21 cellular contexts compared by ENCODE assay signal in genomic region chr7:103680161-103681144, GRCh38.
DNase-seq lines count a peak whose midpoint lies in the region; ATAC-seq, FAIRE-seq and TF ChIP-seq lines count a peak whose summit lies in the region.
"Had no signal": no experiment of that assay in that cellular context is flagged by ENCODE, and none has a peak within 500 bp of the region (broad histone marks: within the 10 kb centered on the region; RNA-seq: fewer than 3 reads in every experiment).

No MANE protein-coding gene starts in this region.

- TF ChIP-seq CTCF in IMR-90 (conservative IDR thresholded peaks at IDR 0.05; ENCODE audit: low read depth, low read length) (no peak), K562 (IDR thresholded peaks at IDR 0.05 in 2 of 3, conservative IDR thresholded peaks at IDR 0.05 in 1 of 3; ENCODE audit: insufficient read depth in 2 of 3, low read depth in 1 of 3, low read length in 3 of 3) (no peak), neural crest cell (conservative IDR thresholded peaks at IDR 0.05) (no peak)

- peaks cover 4% of the 10 kb centered on the region for H3K9me3 Mint-ChIP-seq in neural crest cell

- no peak for TF ChIP-seq EP300 in K562 (IDR thresholded peaks at IDR 0.05; ENCODE audit: low read length)

- no peak overlapping the region for H3K9ac ChIP-seq in IMR-90 (ENCODE audit: low read depth, low read length)
- peak overlapping the region in 1 of 2 experiments; percentile 56; a peak in 2 of 4 replicates for H3K9ac ChIP-seq in K562 (ENCODE audit: insufficient read depth in 1 of 2, low read depth in 2 of 2, low read length in 2 of 2)

- peak overlapping the region; percentile 86 for H3K14ac ChIP-seq in IMR-90 (replicated peaks; ENCODE audit: low read depth, low read length)

- intact Hi-C loops in IMR-90 (cut with micrococcal nuclease): no loop called here
- intact Hi-C loops in K562 (cut with micrococcal nuclease): no loop called here

- dilution Hi-C loops in IMR-90 (cut with HindIII; ENCODE audit: low sequenced_read_pairs, unreplicated experiment): no loop called here

- H3K4me3 Mint-ChIP-seq in neural crest cell: no peak overlapping the region
- H3K4me3 Mint-ChIP-seq: activated naive CD8-positive, alpha-beta T cell treated with anti-CD3 and anti-CD28 coated beads for 36 hours; nephron had no signal

- BruUV-seq in IMR-90 (replicated peaks; lab: Mats Ljungman, UMichigan) (no TSS peak), K562 (replicated peaks; lab: Mats Ljungman, UMichigan) (no TSS peak)

- H3K27me3 Mint-ChIP-seq in neural crest cell (ENCODE audit: low read depth): peaks cover 2% of the 10 kb centered on the region

- no peak overlapping the region for H3K27ac ChIP-seq in IMR-90 (ENCODE audit: insufficient read depth, low read length)
- peak overlapping the region; percentile 51; the same call in 2 of the 3 replicates for H3K27ac ChIP-seq in K562 (ENCODE audit: extremely low read depth, low read depth, low read length)
- H3K27ac ChIP-seq: skin epidermis, stomach had no signal

- peak overlapping the region; percentile 40; the same call in 1 of the 2 replicates for H3K4ac ChIP-seq in IMR-90 (ENCODE audit: low read depth, low read length)

- H3K9me3 ChIP-seq in IMR-90 (ENCODE audit: control insufficient read depth, insufficient read depth, low read length) (no peaks in the 10 kb centered on the region), K562 (replicated peaks; ENCODE audit: control insufficient read depth, insufficient read depth, low read depth, low read length) (no peaks in the 10 kb centered on the region)
- H3K9me3 ChIP-seq: stomach had no signal

- no peak for TF ChIP-seq RAD21 in IMR-90 (IDR thresholded peaks at IDR 0.05; ENCODE audit: low read length)
- no peak for TF ChIP-seq RAD21 in K562 (CRISPR knock-in tag; conservative IDR thresholded peaks at IDR 0.05 in 1 of 2, IDR thresholded peaks at IDR 0.05 in 1 of 2)

- peak overlapping the region; percentile 42; the same call in 1 of the 2 replicates for H4K5ac ChIP-seq in IMR-90 (ENCODE audit: low read depth, low read length)

- H3K4me1 Mint-ChIP-seq in neural crest cell: peaks cover 19% of the 10 kb centered on the region
- H3K4me1 Mint-ChIP-seq: activated naive CD8-positive, alpha-beta T cell treated with anti-CD3 and anti-CD28 coated beads for 36 hours; nephron had no signal

- peak overlapping the region; percentile 87 for H2BK5ac ChIP-seq in IMR-90 (ENCODE audit: low read depth, low read length, poor library complexity, severe bottlenecking)

- no peaks in the 10 kb centered on the region for H3K79me2 ChIP-seq in K562 (ENCODE audit: control insufficient read depth, insufficient read depth, low read length)

- H3K36me3 ChIP-seq in IMR-90 (ENCODE audit: control insufficient read depth, insufficient read depth, low read length): no peaks in the 10 kb centered on the region
- H3K36me3 ChIP-seq in K562 (ENCODE audit: control insufficient read depth, insufficient read depth, low read length): no peaks in the 10 kb centered on the region
- H3K36me3 ChIP-seq: stomach had no signal

- no peak overlapping the region; the same call in 1 of the 2 replicates for H4K91ac ChIP-seq in IMR-90 (ENCODE audit: insufficient read depth, low read depth, low read length)

- H4K8ac ChIP-seq in IMR-90 (ENCODE audit: low read depth in 2 of 2, low read length in 2 of 2): peak overlapping the region in 1 of 2 experiments; percentile 73; a peak in 2 of 4 replicates

- H3K4me3 ChIP-seq in IMR-90 (ENCODE audit: insufficient read depth, low read depth, low read length): no peak overlapping the region
- no peak overlapping the region for H3K4me3 ChIP-seq in K562
- H3K4me3 ChIP-seq: skin epidermis, stomach had no signal

- H4K20me1 ChIP-seq in IMR-90 (ENCODE audit: insufficient read depth, low read length) (no peaks in the 10 kb centered on the region), K562 (replicated peaks; ENCODE audit: control insufficient read depth, insufficient read depth, low read length) (no peaks in the 10 kb centered on the region)

- no peak overlapping the region for H3K23ac ChIP-seq in IMR-90 (ENCODE audit: low read depth, low read length)

- H3K56ac ChIP-seq in IMR-90 (ENCODE audit: extremely low read depth, insufficient read depth, low read length): no peak overlapping the region

- peak overlapping the region; percentile 73 for H2AK9ac ChIP-seq in IMR-90 (replicated peaks; ENCODE audit: low read depth, low read length, poor library complexity)

- peak overlapping the region; percentile 74; the same call in 1 of the 2 replicates for H2BK20ac ChIP-seq in IMR-90 (ENCODE audit: low read depth, low read length)

- H2AFZ ChIP-seq in IMR-90 (replicated peaks; ENCODE audit: low read length, poor library complexity): peak overlapping the region; percentile 67
- H2AFZ ChIP-seq in K562 (ENCODE audit: low read depth, low read length): peak overlapping the region; percentile 75

- peak overlapping the region; percentile 60; the same call in 1 of the 3 replicates for H2BK15ac ChIP-seq in IMR-90 (ENCODE audit: low read depth, low read length)

- TF ChIP-seq POLR2A in IMR-90 (IDR thresholded peaks at IDR 0.05; ENCODE audit: low read depth, low read length) (no peak), K562 (conservative IDR thresholded peaks at IDR 0.05) (no peak)

- DNase-seq in EH (ENCODE audit: low read depth) (peak; percentile 38), IMR-90 (no peak), K562 (ENCODE audit: extremely low read depth in 1 of 4, low spot score in 3 of 4) (peak in 3 of 4 experiments; percentile 20 to 82 (median 61)), neural crest cell (ENCODE audit: low read depth, low spot score) (peak; percentile 25), NCI-H774 (lab: John Stamatoyannopoulos, UW) (no peak), KBM-7 (no peak)
- DNase-seq in activated CD8-positive, alpha-beta memory T cell treated with anti-CD3 and anti-CD28 coated beads, Interleukin-2, amount 50 U/mL, for 4 hours: no peak
- DNase-seq: activated CD4-positive, alpha-beta T cell treated with anti-CD3 and anti-CD28 coated beads for 4 hours; activated naive CD8-positive, alpha-beta T cell treated with anti-CD3 and anti-CD28 coated beads for 36 hours; AML-193; DND-41; effector CD8-positive, alpha-beta T cell; midbrain; MM.1S; NCI-H2227 treated with DMSO at 0.1 percent for 48 hours; stimulated activated CD4-positive, alpha-beta T cell treated with anti-CD3 and anti-CD28 coated beads, Interleukin-2, amount 100 ng/mL, for 48 hours; stomach; trophoblast cell had no signal

- CTCF ChIA-PET in IMR-90 (lab: Yijun Ruan, JAX) (interaction anchor here (0.6 kb wide), 1 partner anchor 106 kb away, joined by 3 read pairs; no protein-coding TSS in a partner anchor), K562 (lab: Yijun Ruan, JAX; ENCODE audit: low intra/inter-chr PET ratio) (no interaction called here)

- in situ Hi-C loops in IMR-90 (cut with MboI; ENCODE audit: low sequenced_read_pairs): no loop called here
- in situ Hi-C loops in K562 (cut with MboI): no loop called here
- in situ Hi-C loops in KBM-7 (cut with MboI; ENCODE audit: low pct_unique_long_range_greater_than_20kb, low sequenced_read_pairs): no loop called here

- H3K4me1 ChIP-seq in IMR-90 (ENCODE audit: control insufficient read depth, insufficient read depth, low read length) (peaks cover 3% of the 10 kb centered on the region; the same call in 1 of the 2 replicates), K562 (replicated peaks in 1 of 2; ENCODE audit: control insufficient read depth in 2 of 2, insufficient read depth in 2 of 2, low read length in 2 of 2) (peaks cover 4 to 13% of the 10 kb centered on the region in 2 experiments; a peak in 4 of 5 replicates)
- H3K4me1 ChIP-seq: stomach had no signal

- peak; percentile 91 for FAIRE-seq in K562 (lab: Jason Lieb, UNC)

- H3K36me3 Mint-ChIP-seq in neural crest cell (ENCODE audit: low read depth): no peaks in the 10 kb centered on the region
- H3K36me3 Mint-ChIP-seq: activated naive CD8-positive, alpha-beta T cell treated with anti-CD3 and anti-CD28 coated beads for 36 hours had no signal

- no peaks in the 10 kb centered on the region for H3K27me3 ChIP-seq in IMR-90 (ENCODE audit: control insufficient read depth, insufficient read depth, low read length)
- no peaks in the 10 kb centered on the region for H3K27me3 ChIP-seq in K562 (ENCODE audit: control insufficient read depth in 2 of 2, insufficient read depth in 2 of 2, low read length in 2 of 2)
- H3K27me3 ChIP-seq: stomach had no signal

- peak overlapping the region; percentile 27; the same call in 1 of the 2 replicates for H2BK120ac ChIP-seq in IMR-90 (ENCODE audit: low read depth, low read length)

- H3K18ac ChIP-seq in IMR-90 (ENCODE audit: low read depth, low read length): peak overlapping the region; percentile 80; the same call in 1 of the 2 replicates

- H3K9me1 ChIP-seq in IMR-90 (ENCODE audit: insufficient read depth, low read length) (no peaks in the 10 kb centered on the region; the same call in 1 of the 2 replicates), K562 (ENCODE audit: control insufficient read depth, insufficient read depth, low read length) (no peaks in the 10 kb centered on the region)

- H3K4me2 ChIP-seq in IMR-90 (ENCODE audit: low read depth, low read length) (no peak overlapping the region), K562 (ENCODE audit: insufficient read depth, low read length) (0 out of 2 replicates have a peak overlapping the region, but pooled peaks have one; percentile 26)

- ATAC-seq in IMR-90 (ENCODE audit: low read depth): no peak; the same call in 1 of the 2 replicates
- peak; percentile 99 for ATAC-seq in K562
- ATAC-seq: esophagus mucosa had no signal

- 60% methylated on average over 2 of the region's 6 CpGs; no CpG with 5 or more reads in 1 of the 2 experiments for WGBS in IMR-90 (ENCODE audit: extremely low coverage in 2 of 2, insufficient read length in 1 of 2), 2 experiments
- 22% methylated on average over 6 of the region's 6 CpGs for WGBS in K562 (ENCODE audit: insufficient coverage, low coverage, missing lambda C conversion rate)

- H3K79me1 ChIP-seq in IMR-90 (ENCODE audit: low read depth in 1 of 2, low read length in 2 of 2): no peaks in the 10 kb centered on the region

- 0 out of 2 replicates have a peak overlapping the region, but pooled peaks have one; percentile 3 for H2AK5ac ChIP-seq in IMR-90 (ENCODE audit: low read depth, low read length)

- POLR2A ChIA-PET in IMR-90 (lab: Charles Lee; ENCODE audit: unreplicated experiment) (no interaction called here), K562 (lab: Yijun Ruan, JAX) (interaction anchor here (0.9 to 1.8 kb wide), 3 partner anchors 9 to 17 kb away, joined by 4 to 10 read pairs (median 5); no protein-coding TSS in a partner anchor)

- H3K27ac Mint-ChIP-seq in neural crest cell (ENCODE audit: unreplicated experiment): peak overlapping the region; percentile 59
- H3K27ac Mint-ChIP-seq: activated naive CD8-positive, alpha-beta T cell treated with anti-CD3 and anti-CD28 coated beads for 36 hours; nephron had no signal

TF ChIP-seq in IMR-90, 13 proteins besides CTCF, POLR2A, EP300 and RAD21:
- no peak for TF ChIP-seq MAFK (IDR thresholded peaks at IDR 0.05; ENCODE audit: low read depth, low read length)
- no peak for TF ChIP-seq CHD1 (IDR thresholded peaks at IDR 0.05; ENCODE audit: low read depth, low read length)
- TF ChIP-seq NFE2L2 (IDR thresholded peaks at IDR 0.05; ENCODE audit: low read depth, low read length): no peak

TF ChIP-seq in K562, 482 proteins besides CTCF, POLR2A, EP300 and RAD21 (continues in another document):
- TF ChIP-seq EGR1 (conservative IDR thresholded peaks at IDR 0.05): 0 out of 2 replicates have a peak, but pooled peaks have one; percentile 28
- TF ChIP-seq HNRNPUL1 (IDR thresholded peaks at IDR 0.05; ENCODE audit: low read length): no peak

Comparison
In these comparisons a context has a peak if more than half of its experiments do, and no peak if none do; other contexts are left out.
1. DNase-seq: peak in EH (single experiment), K562 (3 of 4) and neural crest cell (single experiment); none in IMR-90 (single experiment), activated CD8-positive, alpha-beta memory T cell treated with anti-CD3 and anti-CD28 coated beads, Interleukin-2, amount 50 U/mL, for 4 hours (single experiment), NCI-H774 (single experiment) and KBM-7 (single experiment).